1 cellular context compared by ENCODE assay signal in the genomic region with DNA sequence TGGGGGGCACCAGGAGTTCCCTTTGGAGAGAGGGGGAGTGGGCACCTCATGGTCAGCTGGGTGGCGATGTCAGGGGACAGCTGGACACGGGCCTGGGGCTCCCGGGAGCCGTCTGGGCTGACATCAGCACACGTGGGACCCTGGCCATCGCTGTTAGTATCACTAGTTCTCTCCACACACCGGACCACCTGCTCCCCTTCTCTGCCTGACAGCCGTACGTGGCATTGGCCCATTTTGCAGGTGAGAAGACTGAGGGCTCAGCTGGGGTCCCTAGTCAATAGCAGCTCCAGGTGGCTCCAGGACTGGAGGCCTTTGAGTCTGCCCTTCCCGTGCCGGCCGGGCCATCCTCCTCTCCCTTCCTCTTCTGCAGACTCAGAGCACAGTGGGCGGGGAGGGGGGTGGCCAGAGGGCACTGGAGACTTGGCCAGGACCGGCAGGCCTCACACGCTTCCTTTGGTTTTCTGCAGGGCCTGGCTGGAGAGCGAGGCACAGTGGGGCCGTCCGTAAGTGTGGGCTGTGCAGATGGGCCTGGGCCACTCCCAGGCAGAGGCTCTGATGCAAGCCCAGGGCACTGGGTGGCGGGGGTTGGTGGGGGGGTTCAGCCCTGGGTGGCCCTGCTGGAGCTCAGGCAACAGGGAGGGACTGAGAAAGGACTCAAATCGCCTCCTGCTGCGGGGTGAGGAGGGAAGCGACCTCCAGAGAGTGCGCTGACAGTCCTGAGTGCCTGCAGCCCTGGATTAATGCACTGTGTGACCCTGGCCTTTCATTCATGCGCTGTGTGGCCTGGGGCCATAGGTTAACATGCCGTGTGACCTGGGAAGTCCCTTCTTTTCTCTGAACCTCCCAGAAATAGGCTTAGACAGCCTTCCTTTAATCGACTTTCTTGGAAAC.
A peak's percentile ranks its signal among the peaks of the same experiment; 100 is the strongest.
TF ChIP-seq lines count a peak whose summit lies in the region.

No MANE protein-coding gene starts in this region.

TF ChIP-seq in K562, 482 proteins besides CTCF, POLR2A, EP300 and RAD21:
- TF ChIP-seq, protein P1, sequence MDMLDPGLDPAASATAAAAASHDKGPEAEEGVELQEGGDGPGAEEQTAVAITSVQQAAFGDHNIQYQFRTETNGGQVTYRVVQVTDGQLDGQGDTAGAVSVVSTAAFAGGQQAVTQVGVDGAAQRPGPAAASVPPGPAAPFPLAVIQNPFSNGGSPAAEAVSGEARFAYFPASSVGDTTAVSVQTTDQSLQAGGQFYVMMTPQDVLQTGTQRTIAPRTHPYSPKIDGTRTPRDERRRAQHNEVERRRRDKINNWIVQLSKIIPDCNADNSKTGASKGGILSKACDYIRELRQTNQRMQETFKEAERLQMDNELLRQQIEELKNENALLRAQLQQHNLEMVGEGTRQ (CRISPR knock-in tag; IDR thresholded peaks at IDR 0.05), result no peak
- TF ChIP-seq, protein P2, sequence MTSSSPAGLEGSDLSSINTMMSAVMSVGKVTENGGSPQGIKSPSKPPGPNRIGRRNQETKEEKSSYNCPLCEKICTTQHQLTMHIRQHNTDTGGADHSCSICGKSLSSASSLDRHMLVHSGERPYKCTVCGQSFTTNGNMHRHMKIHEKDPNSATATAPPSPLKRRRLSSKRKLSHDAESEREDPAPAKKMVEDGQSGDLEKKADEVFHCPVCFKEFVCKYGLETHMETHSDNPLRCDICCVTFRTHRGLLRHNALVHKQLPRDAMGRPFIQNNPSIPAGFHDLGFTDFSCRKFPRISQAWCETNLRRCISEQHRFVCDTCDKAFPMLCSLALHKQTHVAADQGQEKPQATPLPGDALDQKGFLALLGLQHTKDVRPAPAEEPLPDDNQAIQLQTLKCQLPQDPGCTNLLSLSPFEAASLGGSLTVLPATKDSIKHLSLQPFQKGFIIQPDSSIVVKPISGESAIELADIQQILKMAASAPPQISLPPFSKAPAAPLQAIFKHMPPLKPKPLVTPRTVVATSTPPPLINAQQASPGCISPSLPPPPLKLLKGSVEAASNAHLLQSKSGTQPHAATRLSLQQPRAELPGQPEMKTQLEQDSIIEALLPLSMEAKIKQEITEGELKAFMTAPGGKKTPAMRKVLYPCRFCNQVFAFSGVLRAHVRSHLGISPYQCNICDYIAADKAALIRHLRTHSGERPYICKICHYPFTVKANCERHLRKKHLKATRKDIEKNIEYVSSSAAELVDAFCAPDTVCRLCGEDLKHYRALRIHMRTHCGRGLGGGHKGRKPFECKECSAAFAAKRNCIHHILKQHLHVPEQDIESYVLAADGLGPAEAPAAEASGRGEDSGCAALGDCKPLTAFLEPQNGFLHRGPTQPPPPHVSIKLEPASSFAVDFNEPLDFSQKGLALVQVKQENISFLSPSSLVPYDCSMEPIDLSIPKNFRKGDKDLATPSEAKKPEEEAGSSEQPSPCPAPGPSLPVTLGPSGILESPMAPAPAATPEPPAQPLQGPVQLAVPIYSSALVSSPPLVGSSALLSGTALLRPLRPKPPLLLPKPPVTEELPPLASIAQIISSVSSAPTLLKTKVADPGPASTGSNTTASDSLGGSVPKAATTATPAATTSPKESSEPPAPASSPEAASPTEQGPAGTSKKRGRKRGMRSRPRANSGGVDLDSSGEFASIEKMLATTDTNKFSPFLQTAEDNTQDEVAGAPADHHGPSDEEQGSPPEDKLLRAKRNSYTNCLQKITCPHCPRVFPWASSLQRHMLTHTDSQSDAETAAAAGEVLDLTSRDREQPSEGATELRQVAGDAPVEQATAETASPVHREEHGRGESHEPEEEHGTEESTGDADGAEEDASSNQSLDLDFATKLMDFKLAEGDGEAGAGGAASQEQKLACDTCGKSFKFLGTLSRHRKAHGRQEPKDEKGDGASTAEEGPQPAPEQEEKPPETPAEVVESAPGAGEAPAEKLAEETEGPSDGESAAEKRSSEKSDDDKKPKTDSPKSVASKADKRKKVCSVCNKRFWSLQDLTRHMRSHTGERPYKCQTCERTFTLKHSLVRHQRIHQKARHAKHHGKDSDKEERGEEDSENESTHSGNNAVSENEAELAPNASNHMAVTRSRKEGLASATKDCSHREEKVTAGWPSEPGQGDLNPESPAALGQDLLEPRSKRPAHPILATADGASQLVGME (CRISPR knock-in tag; IDR thresholded peaks at IDR 0.05), result no peak
- 0 out of 2 replicates have a peak, but pooled peaks have one; percentile 49 for TF ChIP-seq CBX1 (IDR thresholded peaks at IDR 0.05; ENCODE audit: low read depth)
- TF ChIP-seq RBM25 (IDR thresholded peaks at IDR 0.05; ENCODE audit: low read depth, low read length, severe bottlenecking), result peak; percentile 67
- TF ChIP-seq ADNP (tag; IDR thresholded peaks at IDR 0.05), result peak; percentile 56; the same call in 1 of the 2 replicates
- TF ChIP-seq CREB1 (IDR thresholded peaks at IDR 0.05), result no peak
- TF ChIP-seq CREB1 (CRISPR knock-in tag; IDR thresholded peaks at IDR 0.05), result no peak
- TF ChIP-seq BCOR (IDR thresholded peaks at IDR 0.05), result peak; percentile 81; the same call in 1 of the 2 replicates
- no peak for TF ChIP-seq RBM22 (IDR thresholded peaks at IDR 0.05; ENCODE audit: low read depth, low read length, poor library complexity, severe bottlenecking)
- TF ChIP-seq ETS2 (tag; IDR thresholded peaks at IDR 0.05; ENCODE audit: borderline replicate concordance, poor library complexity, severe bottlenecking), result no peak
- TF ChIP-seq KAT7 (CRISPR knock-in tag; IDR thresholded peaks at IDR 0.05; ENCODE audit: borderline replicate concordance), result no peak
- no peak for TF ChIP-seq ZBED1 (IDR thresholded peaks at IDR 0.05)
- 0 out of 4 replicates have a peak, but pooled peaks of 1 of the 2 experiments have one; percentile 14 for TF ChIP-seq RCOR1 (IDR thresholded peaks at IDR 0.05; ENCODE audit: borderline replicate concordance in 1 of 2, low read depth in 2 of 2, low read length in 2 of 2)
- TF ChIP-seq ZNF77 (CRISPR knock-in tag; IDR thresholded peaks at IDR 0.05), result no peak
- TF ChIP-seq, protein P3, sequence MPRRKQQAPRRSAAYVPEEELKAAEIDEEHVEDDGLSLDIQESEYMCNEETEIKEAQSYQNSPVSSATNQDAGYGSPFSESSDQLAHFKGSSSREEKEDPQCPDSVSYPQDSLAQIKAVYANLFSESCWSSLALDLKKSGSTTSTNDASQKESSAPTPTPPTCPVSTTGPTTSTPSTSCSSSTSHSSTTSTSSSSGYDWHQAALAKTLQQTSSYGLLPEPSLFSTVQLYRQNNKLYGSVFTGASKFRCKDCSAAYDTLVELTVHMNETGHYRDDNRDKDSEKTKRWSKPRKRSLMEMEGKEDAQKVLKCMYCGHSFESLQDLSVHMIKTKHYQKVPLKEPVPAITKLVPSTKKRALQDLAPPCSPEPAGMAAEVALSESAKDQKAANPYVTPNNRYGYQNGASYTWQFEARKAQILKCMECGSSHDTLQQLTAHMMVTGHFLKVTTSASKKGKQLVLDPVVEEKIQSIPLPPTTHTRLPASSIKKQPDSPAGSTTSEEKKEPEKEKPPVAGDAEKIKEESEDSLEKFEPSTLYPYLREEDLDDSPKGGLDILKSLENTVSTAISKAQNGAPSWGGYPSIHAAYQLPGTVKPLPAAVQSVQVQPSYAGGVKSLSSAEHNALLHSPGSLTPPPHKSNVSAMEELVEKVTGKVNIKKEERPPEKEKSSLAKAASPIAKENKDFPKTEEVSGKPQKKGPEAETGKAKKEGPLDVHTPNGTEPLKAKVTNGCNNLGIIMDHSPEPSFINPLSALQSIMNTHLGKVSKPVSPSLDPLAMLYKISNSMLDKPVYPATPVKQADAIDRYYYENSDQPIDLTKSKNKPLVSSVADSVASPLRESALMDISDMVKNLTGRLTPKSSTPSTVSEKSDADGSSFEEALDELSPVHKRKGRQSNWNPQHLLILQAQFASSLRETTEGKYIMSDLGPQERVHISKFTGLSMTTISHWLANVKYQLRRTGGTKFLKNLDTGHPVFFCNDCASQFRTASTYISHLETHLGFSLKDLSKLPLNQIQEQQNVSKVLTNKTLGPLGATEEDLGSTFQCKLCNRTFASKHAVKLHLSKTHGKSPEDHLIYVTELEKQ (CRISPR knock-in tag; IDR thresholded peaks at IDR 0.05), result no peak
- no peak for TF ChIP-seq NR2C1 (IDR thresholded peaks at IDR 0.05)
- peak; percentile 29; the same call in 1 of the 2 replicates for TF ChIP-seq NR2C1 (tag; IDR thresholded peaks at IDR 0.05)
- no peak for TF ChIP-seq ZNF282 (CRISPR knock-in tag; IDR thresholded peaks at IDR 0.05)
- TF ChIP-seq, protein P4, sequence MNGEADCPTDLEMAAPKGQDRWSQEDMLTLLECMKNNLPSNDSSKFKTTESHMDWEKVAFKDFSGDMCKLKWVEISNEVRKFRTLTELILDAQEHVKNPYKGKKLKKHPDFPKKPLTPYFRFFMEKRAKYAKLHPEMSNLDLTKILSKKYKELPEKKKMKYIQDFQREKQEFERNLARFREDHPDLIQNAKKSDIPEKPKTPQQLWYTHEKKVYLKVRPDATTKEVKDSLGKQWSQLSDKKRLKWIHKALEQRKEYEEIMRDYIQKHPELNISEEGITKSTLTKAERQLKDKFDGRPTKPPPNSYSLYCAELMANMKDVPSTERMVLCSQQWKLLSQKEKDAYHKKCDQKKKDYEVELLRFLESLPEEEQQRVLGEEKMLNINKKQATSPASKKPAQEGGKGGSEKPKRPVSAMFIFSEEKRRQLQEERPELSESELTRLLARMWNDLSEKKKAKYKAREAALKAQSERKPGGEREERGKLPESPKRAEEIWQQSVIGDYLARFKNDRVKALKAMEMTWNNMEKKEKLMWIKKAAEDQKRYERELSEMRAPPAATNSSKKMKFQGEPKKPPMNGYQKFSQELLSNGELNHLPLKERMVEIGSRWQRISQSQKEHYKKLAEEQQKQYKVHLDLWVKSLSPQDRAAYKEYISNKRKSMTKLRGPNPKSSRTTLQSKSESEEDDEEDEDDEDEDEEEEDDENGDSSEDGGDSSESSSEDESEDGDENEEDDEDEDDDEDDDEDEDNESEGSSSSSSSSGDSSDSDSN (IDR thresholded peaks at IDR 0.05; ENCODE audit: borderline replicate concordance in 1 of 2, low read depth in 2 of 2, low read length in 2 of 2), result peak in 1 of 2 experiments; percentile 56; a peak in 1 of 4 replicates
- TF ChIP-seq POLR2AphosphoS2 (IDR thresholded peaks at IDR 0.05; ENCODE audit: low read length), result no peak
- no peak for TF ChIP-seq TEAD4 (IDR thresholded peaks at IDR 0.05; ENCODE audit: low read length)
- TF ChIP-seq TEAD4 (CRISPR knock-in tag; IDR thresholded peaks at IDR 0.05; ENCODE audit: borderline replicate concordance), result no peak
- no peak for TF ChIP-seq MCM7 (IDR thresholded peaks at IDR 0.05)
- TF ChIP-seq PURB (CRISPR knock-in tag; IDR thresholded peaks at IDR 0.05; ENCODE audit: low read depth), result no peak
- TF ChIP-seq, protein P5, sequence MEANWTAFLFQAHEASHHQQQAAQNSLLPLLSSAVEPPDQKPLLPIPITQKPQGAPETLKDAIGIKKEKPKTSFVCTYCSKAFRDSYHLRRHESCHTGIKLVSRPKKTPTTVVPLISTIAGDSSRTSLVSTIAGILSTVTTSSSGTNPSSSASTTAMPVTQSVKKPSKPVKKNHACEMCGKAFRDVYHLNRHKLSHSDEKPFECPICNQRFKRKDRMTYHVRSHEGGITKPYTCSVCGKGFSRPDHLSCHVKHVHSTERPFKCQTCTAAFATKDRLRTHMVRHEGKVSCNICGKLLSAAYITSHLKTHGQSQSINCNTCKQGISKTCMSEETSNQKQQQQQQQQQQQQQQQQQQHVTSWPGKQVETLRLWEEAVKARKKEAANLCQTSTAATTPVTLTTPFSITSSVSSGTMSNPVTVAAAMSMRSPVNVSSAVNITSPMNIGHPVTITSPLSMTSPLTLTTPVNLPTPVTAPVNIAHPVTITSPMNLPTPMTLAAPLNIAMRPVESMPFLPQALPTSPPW (CRISPR knock-in tag; IDR thresholded peaks at IDR 0.05), result peak; percentile 17; the same call in 1 of the 2 replicates
- no peak for TF ChIP-seq MCM3 (IDR thresholded peaks at IDR 0.05)
- TF ChIP-seq, protein P6, sequence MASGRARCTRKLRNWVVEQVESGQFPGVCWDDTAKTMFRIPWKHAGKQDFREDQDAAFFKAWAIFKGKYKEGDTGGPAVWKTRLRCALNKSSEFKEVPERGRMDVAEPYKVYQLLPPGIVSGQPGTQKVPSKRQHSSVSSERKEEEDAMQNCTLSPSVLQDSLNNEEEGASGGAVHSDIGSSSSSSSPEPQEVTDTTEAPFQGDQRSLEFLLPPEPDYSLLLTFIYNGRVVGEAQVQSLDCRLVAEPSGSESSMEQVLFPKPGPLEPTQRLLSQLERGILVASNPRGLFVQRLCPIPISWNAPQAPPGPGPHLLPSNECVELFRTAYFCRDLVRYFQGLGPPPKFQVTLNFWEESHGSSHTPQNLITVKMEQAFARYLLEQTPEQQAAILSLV (tag; IDR thresholded peaks at IDR 0.05), result no peak
- TF ChIP-seq, protein P7, sequence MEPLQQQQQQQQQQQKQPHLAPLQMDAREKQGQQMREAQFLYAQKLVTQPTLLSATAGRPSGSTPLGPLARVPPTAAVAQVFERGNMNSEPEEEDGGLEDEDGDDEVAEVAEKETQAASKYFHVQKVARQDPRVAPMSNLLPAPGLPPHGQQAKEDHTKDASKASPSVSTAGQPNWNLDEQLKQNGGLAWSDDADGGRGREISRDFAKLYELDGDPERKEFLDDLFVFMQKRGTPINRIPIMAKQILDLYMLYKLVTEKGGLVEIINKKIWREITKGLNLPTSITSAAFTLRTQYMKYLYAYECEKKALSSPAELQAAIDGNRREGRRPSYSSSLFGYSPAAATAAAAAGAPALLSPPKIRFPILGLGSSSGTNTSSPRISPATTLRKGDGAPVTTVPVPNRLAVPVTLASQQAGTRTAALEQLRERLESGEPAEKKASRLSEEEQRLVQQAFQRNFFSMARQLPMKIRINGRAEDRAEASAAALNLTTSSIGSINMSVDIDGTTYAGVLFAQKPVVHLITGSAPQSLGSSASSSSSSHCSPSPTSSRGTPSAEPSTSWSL (CRISPR knock-in tag; IDR thresholded peaks at IDR 0.05; ENCODE audit: borderline replicate concordance), result no peak
- no peak for TF ChIP-seq CBX2 (IDR thresholded peaks at IDR 0.05; ENCODE audit: insufficient read depth, low read length, poor library complexity, severe bottlenecking)
- TF ChIP-seq NR2C2 (CRISPR knock-in tag; IDR thresholded peaks at IDR 0.05), result no peak
- peak; percentile 63 for TF ChIP-seq NR2C2 (tag; IDR thresholded peaks at IDR 0.05)
- no peak for TF ChIP-seq ZZZ3 (IDR thresholded peaks at IDR 0.05)
- peak; percentile 30 to 71; a peak in 3 of 4 replicates for TF ChIP-seq KDM1A (IDR thresholded peaks at IDR 0.05)
TF ChIP-seq in K562: peak in this region for 10.
